In the genomic region with DNA sequence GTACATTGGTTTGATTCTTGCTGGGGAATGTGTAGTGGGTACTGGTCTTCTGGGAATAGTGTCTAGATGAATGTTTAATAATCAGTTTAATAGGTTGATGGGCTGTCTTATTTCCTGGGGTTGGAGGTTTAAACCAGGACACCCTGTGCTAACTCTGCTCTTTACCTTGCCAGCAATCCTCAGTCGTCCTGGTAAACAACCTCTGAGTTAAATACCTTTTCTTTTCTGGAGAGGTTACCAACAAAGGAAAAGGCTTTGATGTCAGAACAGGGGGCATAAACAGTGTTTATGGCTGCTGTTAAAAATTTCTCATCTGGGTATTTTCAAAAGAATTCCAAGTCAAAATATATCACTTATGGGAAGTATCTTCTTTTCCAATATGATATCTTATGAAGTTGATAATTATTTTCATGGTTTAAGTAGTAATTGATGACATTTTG, we compare ENCODE assay signal across 14 cellular contexts. TPM values are rescaled to one million over a fixed set of nuclear protein-coding genes. Genes with fewer than 3 reads are reported as not detected.
DNase-seq lines count a peak whose midpoint lies in the region; ATAC-seq, FAIRE-seq and TF ChIP-seq lines count a peak whose summit lies in the region.
"Had no signal": no experiment of that assay in that cellular context is flagged by ENCODE, and none has a peak within 500 bp of the region (broad histone marks: within the 10 kb centered on the region; RNA-seq: fewer than 3 reads in every experiment).

No MANE protein-coding gene starts in this region.

- H3K27me3 Mint-ChIP-seq in Calu3 (ENCODE audit: unreplicated experiment) = no peaks in the 10 kb centered on the region
- H3K27me3 Mint-ChIP-seq: activated T-cell treated with anti-CD3 and anti-CD28 coated beads, Interleukin-2, amount 50 U/mL, for 24 hours had no signal

- WGBS in GM12878 (ENCODE audit: insufficient coverage, insufficient replicate concordance, low lambda C conversion rate, missing lambda C conversion rate) = 0% methylated on average over 1 of the region's 1 CpG

- no peak for TF ChIP-seq EP300 in GM12878 (IDR thresholded peaks at IDR 0.05; ENCODE audit: borderline replicate concordance in 1 of 2, control insufficient read depth in 1 of 2, low read depth in 2 of 2, low read length in 2 of 2)

- no peak overlapping the region for H2AFZ ChIP-seq in GM12878 (ENCODE audit: control insufficient read depth, low read depth, low read length)
- H2AFZ ChIP-seq in osteoblast (ENCODE audit: low read length) = no peak overlapping the region

- H3K36me3 ChIP-seq in GM12878 (ENCODE audit: control insufficient read depth in 2 of 2, insufficient read depth in 2 of 2, low read length in 1 of 2) (no peaks in the 10 kb centered on the region), osteoblast (ENCODE audit: insufficient read depth, low read length) (no peaks in the 10 kb centered on the region)
- H3K36me3 ChIP-seq: upper lobe of right lung had no signal

- intact Hi-C loops in Calu3 (cut with micrococcal nuclease; ENCODE audit: unreplicated experiment) = no loop called here
- intact Hi-C loops in GM12878 (cut with micrococcal nuclease; ENCODE audit: unreplicated experiment) = no loop called here

- H3K4me1 ChIP-seq in GM12878 (ENCODE audit: control insufficient read depth, insufficient read depth, low read length) = no peaks in the 10 kb centered on the region
- H3K4me1 ChIP-seq in osteoblast (ENCODE audit: insufficient read depth, low read length) = peaks cover 37% of the 10 kb centered on the region

- SMC1A ChIA-PET in GM12878 (lab: Charles Lee; ENCODE audit: uncharacterized antibody, unreplicated experiment) = no interaction called here

- no peak overlapping the region for H3K4me2 ChIP-seq in GM12878 (ENCODE audit: control insufficient read depth, insufficient read depth)
- H3K4me2 ChIP-seq in osteoblast (ENCODE audit: insufficient read depth, low read length) = peak overlapping the region; percentile 59

- RAD21 ChIA-PET in GM12878 (lab: Charles Lee; ENCODE audit: unreplicated experiment) = no interaction called here

- TF ChIP-seq CTCF in Calu3 (IDR thresholded peaks at IDR 0.05; ENCODE audit: unreplicated experiment) (no peak), GM12878 (IDR thresholded peaks at IDR 0.05 in 2 of 3, conservative IDR thresholded peaks at IDR 0.05 in 1 of 3; ENCODE audit: control insufficient read depth in 2 of 3, extremely low read depth in 1 of 3, insufficient read depth in 1 of 3, low read depth in 3 of 3, low read length in 3 of 3) (no peak), osteoblast (IDR thresholded peaks at IDR 0.05; ENCODE audit: extremely low read depth, low read depth, low read length) (no peak)

- no peaks in the 10 kb centered on the region for H3K9me3 Mint-ChIP-seq in Calu3 (ENCODE audit: low read depth, unreplicated experiment)
- H3K9me3 Mint-ChIP-seq: activated T-cell treated with anti-CD3 and anti-CD28 coated beads, Interleukin-2, amount 50 U/mL, for 24 hours; T-helper 1 cell treated with Interleukin-12 subunit alpha and Interleukin-12 subunit beta and Interleukin-4 antibody, amounts not matched to agents 30 μg/mL and 1 μg/mL, for 36 hours had no signal

- TF ChIP-seq RAD21 in GM12878 (IDR thresholded peaks at IDR 0.05; ENCODE audit: insufficient read depth, low read depth, low read length) = no peak

- H3K9ac ChIP-seq in GM12878 (ENCODE audit: control insufficient read depth, insufficient read depth, low read length) = no peak overlapping the region

- peak overlapping the region; percentile 19 for H3K4me3 Mint-ChIP-seq in Calu3 (ENCODE audit: low read depth, unreplicated experiment)
- H3K4me3 Mint-ChIP-seq: activated T-cell treated with anti-CD3 and anti-CD28 coated beads, Interleukin-2, amount 50 U/mL, for 24 hours; T-helper 1 cell treated with Interleukin-12 subunit alpha and Interleukin-12 subunit beta and Interleukin-4 antibody, amounts not matched to agents 30 μg/mL and 1 μg/mL, for 36 hours had no signal

- H3K27me3 ChIP-seq in GM12878 (replicated peaks in 1 of 2; ENCODE audit: control insufficient read depth in 2 of 2, insufficient read depth in 2 of 2, low read length in 1 of 2) = 0 out of 4 replicates have a peak, but pooled peaks cover 0 to 3% of the 10 kb centered on the region in 2 experiments
- H3K27me3 ChIP-seq in osteoblast (ENCODE audit: insufficient read depth, low read length) = no peaks in the 10 kb centered on the region
- H3K27me3 ChIP-seq: upper lobe of right lung had no signal

- no peak for FAIRE-seq in GM12878 (lab: Jason Lieb, UNC)
- no peak for FAIRE-seq in HTR-8/SVneo (lab: Jason Lieb, UNC)
- no peak for FAIRE-seq in H54 (lab: Jason Lieb, UNC)

- peak overlapping the region; percentile 39 for H3K27ac Mint-ChIP-seq in Calu3 (ENCODE audit: unreplicated experiment)
- H3K27ac Mint-ChIP-seq: activated T-cell treated with anti-CD3 and anti-CD28 coated beads, Interleukin-2, amount 50 U/mL, for 24 hours; T-helper 1 cell treated with Interleukin-12 subunit alpha and Interleukin-12 subunit beta and Interleukin-4 antibody, amounts not matched to agents 30 μg/mL and 1 μg/mL, for 36 hours had no signal

- peaks cover 55% of the 10 kb centered on the region for H3K4me1 Mint-ChIP-seq in Calu3 (ENCODE audit: low read depth, unreplicated experiment)

- CTCF ChIA-PET in Calu3 (lab: Charles Lee) (no interaction called here), GM12878 (lab: Yijun Ruan, JAX) (no interaction called here)

- H3K36me3 Mint-ChIP-seq in Calu3 (ENCODE audit: insufficient read depth, unreplicated experiment) = no peaks in the 10 kb centered on the region

- H3K9me3 ChIP-seq in GM12878 (replicated peaks; ENCODE audit: control insufficient read depth, insufficient read depth, low read length) (no peaks in the 10 kb centered on the region), osteoblast (ENCODE audit: low read depth, low read length) (no peaks in the 10 kb centered on the region)
- H3K9me3 ChIP-seq: upper lobe of right lung had no signal

- no peak for DNase-seq in Calu3
- DNase-seq in GM12878 (ENCODE audit: low read depth, low spot score) = no peak
- no peak for DNase-seq in osteoblast (ENCODE audit: insufficient read length, low spot score, missing footprints)
- no peak for DNase-seq in HTR-8/SVneo (ENCODE audit: insufficient read length, low spot score)
- DNase-seq in H54 (ENCODE audit: insufficient read length, low spot score) = no peak
- DNase-seq in NCI-H510A treated with DMSO at 0.1 percent for 48 hours (lab: John Stamatoyannopoulos, UW) = no peak
- DNase-seq in NCI-H146 (lab: John Stamatoyannopoulos, UW) = no peak
- DNase-seq: activated CD4-positive, alpha-beta T cell treated with anti-CD3 and anti-CD28 coated beads for 4 hours; activated T-cell treated with anti-CD3 and anti-CD28 coated beads, Interleukin-2, amount 50 U/mL, for 24 hours; DMS153; NCI-H1105; upper lobe of right lung had no signal

- POLR2A ChIA-PET in GM12878 (lab: Charles Lee) = no interaction called here

- BruUV-seq in Calu3 (replicated peaks; lab: Mats Ljungman, UMichigan) (no TSS peak), GM12878 (replicated peaks; lab: Mats Ljungman, UMichigan) (no TSS peak)

- H3K27ac ChIP-seq in GM12878 (ENCODE audit: control insufficient read depth, insufficient read depth) = no peak overlapping the region
- H3K27ac ChIP-seq in osteoblast (ENCODE audit: low read depth, low read length) = peak overlapping the region; percentile 68
- H3K27ac ChIP-seq: upper lobe of right lung had no signal

- in situ Hi-C loops in GM12878 (cut with MboI) = no loop called here

- H4K20me1 ChIP-seq in GM12878 (ENCODE audit: control insufficient read depth, insufficient read depth) = no peaks in the 10 kb centered on the region
- no peaks in the 10 kb centered on the region for H4K20me1 ChIP-seq in osteoblast (ENCODE audit: insufficient read depth, low read length)

- TF ChIP-seq POLR2A in GM12878 (IDR thresholded peaks at IDR 0.05; ENCODE audit: low read depth, low read length) (no peak), H54 (IDR thresholded peaks at IDR 0.05; ENCODE audit: low read depth, low read length) (no peak)

- H3K4me3 ChIP-seq in GM12878 (no peak overlapping the region), osteoblast (ENCODE audit: insufficient read depth, low read length) (peak overlapping the region; percentile 18)
- H3K4me3 ChIP-seq: upper lobe of right lung had no signal

- H3K79me2 ChIP-seq in GM12878 (ENCODE audit: control insufficient read depth, insufficient read depth, low read length) (no peaks in the 10 kb centered on the region), osteoblast (ENCODE audit: insufficient read depth, low read length) (no peaks in the 10 kb centered on the region)

- peak; percentile 18 for ATAC-seq in HG02798 (IDR thresholded peaks at IDR 0.05; ENCODE audit: poor library complexity, unreplicated experiment)
- ATAC-seq in GM12878 = peak; percentile 20; the same call in 2 of the 3 replicates
- ATAC-seq: upper lobe of right lung had no signal

TF ChIP-seq in GM12878, 131 proteins besides CTCF, POLR2A, EP300 and RAD21:
- no peak for TF ChIP-seq NR2F1 (conservative IDR thresholded peaks at IDR 0.05)

RNA-seq across cellular contexts. Expression of a gene that starts 23.5 kb away (rescaled TPM):
- 40.3 and 47.7 TPM in 2 replicates for total RNA-seq in Calu3 (2022)
- total RNA-seq in GM12878 (2013; cell fraction: nucleolus; rRNA removed) = not detected in 2 replicates
- under 0.01 TPM in 2 replicates for total RNA-seq in GM12878 (2014; rRNA removed)
- total RNA-seq in GM12878 (2014; rRNA removed; fragmentation: Illumina TruSeq; extraction: Trizol) = not detected in 2 replicates
- not detected in 2 replicates for total RNA-seq in GM12878 (2021)
- polyA plus RNA-seq in GM12878 (2011; ENCODE audit: low read depth) = not detected
- 0.90 and 1.1 TPM in 2 replicates for polyA plus RNA-seq in GM12878 (2011; rRNA removed)
- 1.0 and 1.1 TPM in 2 replicates for polyA plus RNA-seq in GM12878 (2011; cell fraction: cytosol; rRNA removed)
- polyA plus RNA-seq in GM12878 (2011; cell fraction: nucleus; rRNA removed) = 0.52 and 0.64 TPM in 2 replicates
- not detected in 2 replicates for polyA plus RNA-seq in GM12878 (2012)
- polyA plus RNA-seq in GM12878 (2014; fragmentation: Illumina TruSeq; extraction: Trizol) = 0.06 TPM in 1 of 2 replicates, not detected in the other
- under 1 TPM in 1 of 2 experiments, not detected in 1; 0.02 TPM for polyA plus RNA-seq in GM12878 (2014; fragmentation: Nextera tagmentation; extraction: Ambion mirVana)
- 0.04 TPM in 1 of 2 replicates, not detected in the other for polyA plus RNA-seq in GM12878 (2014; rRNA removed)
- polyA plus RNA-seq in GM12878 (2016; fragmentation: Nextera tagmentation; extraction: Ambion mirVana) = under 1 TPM; 0.06 to 0.07 TPM
- polyA minus RNA-seq in GM12878 (2011; rRNA and poly(A)+ RNA removed) = 1.5 and 1.6 TPM in 2 replicates
- polyA minus RNA-seq in GM12878 (2011; cell fraction: cytosol; rRNA and poly(A)+ RNA removed) = 0.52 and 1.9 TPM in 2 replicates
- 2.5 and 3.3 TPM in 2 replicates for polyA minus RNA-seq in GM12878 (2011; cell fraction: nucleus; rRNA and poly(A)+ RNA removed)
- total RNA-seq in osteoblast = 11.6 and 16.2 TPM in 2 replicates

Comparison
In these comparisons a context has a peak if more than half of its experiments do, and no peak if none do; other contexts are left out.
1. RNA of a gene that starts 23.5 kb away (total RNA-seq): 40.3 to 47.7 TPM in Calu3 and 11.6 to 16.2 TPM in osteoblast; under 0.01 TPM in GM12878; every median in the first group is over 10 times any median in the second.